19 cellular contexts compared by ENCODE assay signal in genomic region chr4:7313361-7313811, GRCh38.
DNase-seq lines count a peak whose midpoint lies in the region; ATAC-seq, FAIRE-seq and TF ChIP-seq lines count a peak whose summit lies in the region.
"Had no signal": no experiment of that assay in that cellular context is flagged by ENCODE, and none has a peak within 500 bp of the region (broad histone marks: within the 10 kb centered on the region; RNA-seq: fewer than 3 reads in every experiment).

No MANE protein-coding gene starts in this region.

- intact Hi-C loops in dorsolateral prefrontal cortex (cut with DNase I): loop anchor here in 1 of 2 donors (5.0 kb wide), 1 partner anchor 54 kb away; no protein-coding TSS in a partner anchor
- intact Hi-C loops in sigmoid colon (cut with DNase I): no loop called here

- no peaks in the 10 kb centered on the region for H3K79me2 ChIP-seq in GM23338 (replicated peaks; ENCODE audit: insufficient read depth)

- no peak for TF ChIP-seq RAD21 in liver (IDR thresholded peaks at IDR 0.05)

- no peaks in the 10 kb centered on the region for H4K20me1 ChIP-seq in GM23338 (replicated peaks; ENCODE audit: insufficient read depth)

- WGBS in liver: 70% methylated on average over 13 of the region's 13 CpGs
- 60 to 64% methylated on average over 13 of the region's 13 CpGs for WGBS in sigmoid colon, 2 donors

- no peak overlapping the region for H2AFZ ChIP-seq in GM23338

- H3K27ac ChIP-seq in GM23338 (ENCODE audit: low read depth): no peak overlapping the region
- peak overlapping the region; percentile 9 to 100 (median 96) for H3K27ac ChIP-seq in dorsolateral prefrontal cortex
- peak overlapping the region in 1 of 2 donors; percentile 17 for H3K27ac ChIP-seq in liver (ENCODE audit: low read depth in 1 of 2, low read length in 2 of 2)
- peak overlapping the region in 3 of 4 donors; percentile 9 to 68 (median 64) for H3K27ac ChIP-seq in sigmoid colon
- H3K27ac ChIP-seq: lower lobe of right lung, skin epidermis, WERI-Rb-1 had no signal

- H3F3A ChIP-seq in GM23338 (replicated peaks; ENCODE audit: low read depth): no peaks in the 10 kb centered on the region

- ATAC-seq in GM23338 (peak; percentile 38; the same call in 1 of the 3 replicates), HG03139 (IDR thresholded peaks at IDR 0.05; ENCODE audit: unreplicated experiment) (no peak), HG03565 (IDR thresholded peaks at IDR 0.05; ENCODE audit: unreplicated experiment) (no peak), GM21515 (IDR thresholded peaks at IDR 0.05; ENCODE audit: unreplicated experiment) (no peak)
- ATAC-seq: activated T-helper 17 cell treated with anti-CD3 and anti-CD28 coated beads, Interleukin-2, amount 50 U/mL, for 72 hours; esophagus mucosa had no signal

- H3K9ac ChIP-seq in liver (ENCODE audit: low read depth in 1 of 2, low read length in 2 of 2): no peak overlapping the region

- no peak overlapping the region for H3K4me3 Mint-ChIP-seq in GM23338
- H3K4me3 Mint-ChIP-seq: activated T-helper 17 cell treated with anti-CD3 and anti-CD28 coated beads, Interleukin-2, amount 50 U/mL, for 72 hours; neural crest cell had no signal

- H3K36me3 Mint-ChIP-seq in GM23338 (ENCODE audit: low read depth): no peaks in the 10 kb centered on the region

- H3K4me1 ChIP-seq in GM23338 (ENCODE audit: insufficient read depth) (peaks cover 12% of the 10 kb centered on the region), liver (ENCODE audit: control insufficient read depth in 4 of 4, insufficient read depth in 4 of 4, low read length in 3 of 4) (no peaks in the 10 kb centered on the region), sigmoid colon (no peaks in the 10 kb centered on the region)
- H3K4me1 ChIP-seq: adrenal gland, lower lobe of right lung had no signal

- peaks cover 14% of the 10 kb centered on the region for H3K27me3 Mint-ChIP-seq in GM23338 (ENCODE audit: insufficient read depth, low read depth, poor library complexity)

- no peak for TF ChIP-seq POLR2A in sigmoid colon (IDR thresholded peaks at IDR 0.05)
- TF ChIP-seq POLR2A in GM12891 (IDR thresholded peaks at IDR 0.05; ENCODE audit: low read depth, low read length): no peak

- no peak for TF ChIP-seq EP300 in sigmoid colon (IDR thresholded peaks at IDR 0.05)

- no peaks in the 10 kb centered on the region for H3K27me3 ChIP-seq in GM23338 (ENCODE audit: insufficient read depth)
- H3K27me3 ChIP-seq in dorsolateral prefrontal cortex: no peaks in the 10 kb centered on the region
- H3K27me3 ChIP-seq in liver (ENCODE audit: control insufficient read depth in 4 of 4, insufficient read depth in 4 of 4, low read length in 3 of 4): no peaks in the 10 kb centered on the region
- H3K27me3 ChIP-seq in sigmoid colon: no peaks in the 10 kb centered on the region
- H3K27me3 ChIP-seq: adrenal gland had no signal

- no peaks in the 10 kb centered on the region for H3K36me3 ChIP-seq in GM23338 (ENCODE audit: insufficient read depth)
- H3K36me3 ChIP-seq in liver (ENCODE audit: control insufficient read depth in 4 of 4, insufficient read depth in 3 of 4, low read depth in 1 of 4, low read length in 3 of 4): no peaks in the 10 kb centered on the region
- no peaks in the 10 kb centered on the region for H3K36me3 ChIP-seq in sigmoid colon
- H3K36me3 ChIP-seq: adrenal gland, lower lobe of right lung had no signal

- H3K4me2 ChIP-seq in GM23338: no peak overlapping the region

- DNase-seq in GM23338 (ENCODE audit: low spot score) (no peak), dorsolateral prefrontal cortex (peak in 7 of 10 donors; percentile 62 to 88 (median 86)), sigmoid colon (peak; percentile 77), GM12891 (ENCODE audit: insufficient read length, low spot score) (no peak)
- DNase-seq: KBM-7, lower lobe of right lung, NCI-H1092, NCI-H2171, WERI-Rb-1 had no signal

- no peak overlapping the region for H3K27ac Mint-ChIP-seq in GM23338
- H3K27ac Mint-ChIP-seq: activated T-helper 17 cell treated with anti-CD3 and anti-CD28 coated beads, Interleukin-2, amount 50 U/mL, for 72 hours had no signal

- H3K4me1 Mint-ChIP-seq in GM23338: peaks cover 20% of the 10 kb centered on the region
- H3K4me1 Mint-ChIP-seq: activated T-helper 17 cell treated with anti-CD3 and anti-CD28 coated beads, Interleukin-2, amount 50 U/mL, for 72 hours had no signal

- TF ChIP-seq CTCF in GM23338 (conservative IDR thresholded peaks at IDR 0.05; ENCODE audit: low read depth in 2 of 2) (no peak), dorsolateral prefrontal cortex (IDR thresholded peaks at IDR 0.05 in 54 of 56, conservative IDR thresholded peaks at IDR 0.05 in 2 of 56; ENCODE audit: low read depth in 1 of 56, partially characterized antibody in 56 of 56) (peak in 3 of 56 donors; percentile 6 to 15 (median 12)), liver (IDR thresholded peaks at IDR 0.05; ENCODE audit: low read depth, low read length, missing input control) (no peak), sigmoid colon (IDR thresholded peaks at IDR 0.05) (no peak)

- FAIRE-seq in GM12891 (lab: Jason Lieb, UNC): no peak

- H3K4me3 ChIP-seq in GM23338 (no peak overlapping the region), dorsolateral prefrontal cortex (no peak overlapping the region), liver (ENCODE audit: low read depth in 1 of 3, low read length in 3 of 3) (no peak overlapping the region), sigmoid colon (no peak overlapping the region)
- H3K4me3 ChIP-seq: adrenal gland, coronary artery, lower lobe of right lung, skin epidermis had no signal

- H3K9me3 ChIP-seq in liver (ENCODE audit: control insufficient read depth in 4 of 4, low read length in 3 of 4): peaks cover 0 to 3% (median 0%) of the 10 kb centered on the region in 4 donors
- no peaks in the 10 kb centered on the region for H3K9me3 ChIP-seq in sigmoid colon
- H3K9me3 ChIP-seq: adrenal gland had no signal

- H3K9me3 Mint-ChIP-seq in GM23338: no peaks in the 10 kb centered on the region; the same call in none of the 3 replicates
- H3K9me3 Mint-ChIP-seq: activated T-helper 17 cell treated with anti-CD3 and anti-CD28 coated beads, Interleukin-2, amount 50 U/mL, for 72 hours; neural crest cell had no signal

- H3K9me2 ChIP-seq in GM23338 (ENCODE audit: insufficient read depth): no peaks in the 10 kb centered on the region

TF ChIP-seq in GM23338, 12 proteins besides CTCF, POLR2A, EP300 and RAD21 (continues in another document):
- no peak for TF ChIP-seq NANOG (IDR thresholded peaks at IDR 0.05; ENCODE audit: borderline replicate concordance)
- TF ChIP-seq ETS1 (IDR thresholded peaks at IDR 0.05): no peak
- no peak for TF ChIP-seq ZNF331 (CRISPR knock-in tag; IDR thresholded peaks at IDR 0.05; ENCODE audit: low read depth)

TF ChIP-seq in liver, 16 proteins besides CTCF, POLR2A, EP300 and RAD21 (continues in another document):
- TF ChIP-seq EGR1 (IDR thresholded peaks at IDR 0.05; ENCODE audit: low read depth in 2 of 2) (no peak), RXRA (IDR thresholded peaks at IDR 0.05) (peak in 1 of 2 donors; percentile 12), NR2F2 (IDR thresholded peaks at IDR 0.05) (peak; percentile 69)

TF ChIP-seq in GM12891, 5 proteins besides CTCF, POLR2A, EP300 and RAD21:
- TF ChIP-seq POLR2AphosphoS5 (IDR thresholded peaks at IDR 0.05; ENCODE audit: low read depth, low read length): no peak
- TF ChIP-seq TAF1 (IDR thresholded peaks at IDR 0.05; ENCODE audit: low read depth, low read length): no peak
- TF ChIP-seq SPI1 (IDR thresholded peaks at IDR 0.05; ENCODE audit: low read depth, low read length): no peak
- no peak for TF ChIP-seq PAX5 (IDR thresholded peaks at IDR 0.05; ENCODE audit: insufficient read depth, low read length, severe bottlenecking)
- TF ChIP-seq POU2F2 (IDR thresholded peaks at IDR 0.05; ENCODE audit: low read depth, low read length): no peak

Comparison
In these comparisons a context has a peak if more than half of its experiments do, and no peak if none do; other contexts are left out.
1. DNase-seq: peak in dorsolateral prefrontal cortex (7 of 10) and sigmoid colon (single experiment); none in GM23338 (single experiment) and GM12891 (single experiment).